1 cellular context compared by ENCODE assay signal in the genomic region with DNA sequence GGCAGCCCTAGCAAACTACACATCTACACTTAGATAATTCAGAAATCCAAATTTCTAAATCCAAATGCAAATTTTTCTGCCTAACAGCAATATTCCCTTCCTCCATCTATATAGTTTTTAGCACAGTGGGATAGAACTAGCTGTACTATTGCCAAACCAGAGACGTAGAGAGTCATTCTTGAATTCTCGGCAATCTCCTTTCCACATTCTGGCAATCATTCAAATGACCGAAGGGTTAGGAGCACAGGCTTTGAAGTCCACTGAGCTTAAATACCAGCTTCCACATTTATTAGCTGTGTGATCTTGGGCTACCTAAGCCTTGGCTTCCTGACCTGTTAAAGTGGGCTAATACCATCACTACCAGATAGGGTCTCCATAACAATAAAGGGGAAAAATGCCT.
TF ChIP-seq lines count a peak whose summit lies in the region.

No MANE protein-coding gene starts in this region.

TF ChIP-seq in HCT116, 20 proteins besides CTCF, POLR2A, EP300 and RAD21:
- TF ChIP-seq FOSL1 (IDR thresholded peaks at IDR 0.05; ENCODE audit: low read depth) (no peak), SRF (IDR thresholded peaks at IDR 0.05; ENCODE audit: low read depth) (no peak), TCF7L2 (IDR thresholded peaks at IDR 0.05; ENCODE audit: borderline replicate concordance, extremely low read depth, insufficient read depth, insufficient read length) (no peak), ZFX (IDR thresholded peaks at IDR 0.05) (no peak), CBX3 (IDR thresholded peaks at IDR 0.05; ENCODE audit: low read depth) (no peak), ELF1 (IDR thresholded peaks at IDR 0.05; ENCODE audit: borderline replicate concordance, low read depth) (no peak), SIN3A (IDR thresholded peaks at IDR 0.05; ENCODE audit: low read depth) (no peak), EZH2phosphoT487 (IDR thresholded peaks at IDR 0.05; ENCODE audit: borderline replicate concordance) (no peak), SP1 (IDR thresholded peaks at IDR 0.05; ENCODE audit: low read depth) (no peak), YY1 (IDR thresholded peaks at IDR 0.05; ENCODE audit: extremely low read depth, insufficient replicate concordance, low read depth, low read length) (no peak), EZH2 (IDR thresholded peaks at IDR 0.05) (no peak), EGR1 (IDR thresholded peaks at IDR 0.05; ENCODE audit: low read depth) (no peak), JUND (IDR thresholded peaks at IDR 0.05) (no peak), CEBPB (IDR thresholded peaks at IDR 0.05; ENCODE audit: low read depth) (no peak)
- TF ChIP-seq, protein P1, sequence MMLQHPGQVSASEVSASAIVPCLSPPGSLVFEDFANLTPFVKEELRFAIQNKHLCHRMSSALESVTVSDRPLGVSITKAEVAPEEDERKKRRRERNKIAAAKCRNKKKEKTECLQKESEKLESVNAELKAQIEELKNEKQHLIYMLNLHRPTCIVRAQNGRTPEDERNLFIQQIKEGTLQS (IDR thresholded peaks at IDR 0.05), result no peak
- TF ChIP-seq, protein P2, sequence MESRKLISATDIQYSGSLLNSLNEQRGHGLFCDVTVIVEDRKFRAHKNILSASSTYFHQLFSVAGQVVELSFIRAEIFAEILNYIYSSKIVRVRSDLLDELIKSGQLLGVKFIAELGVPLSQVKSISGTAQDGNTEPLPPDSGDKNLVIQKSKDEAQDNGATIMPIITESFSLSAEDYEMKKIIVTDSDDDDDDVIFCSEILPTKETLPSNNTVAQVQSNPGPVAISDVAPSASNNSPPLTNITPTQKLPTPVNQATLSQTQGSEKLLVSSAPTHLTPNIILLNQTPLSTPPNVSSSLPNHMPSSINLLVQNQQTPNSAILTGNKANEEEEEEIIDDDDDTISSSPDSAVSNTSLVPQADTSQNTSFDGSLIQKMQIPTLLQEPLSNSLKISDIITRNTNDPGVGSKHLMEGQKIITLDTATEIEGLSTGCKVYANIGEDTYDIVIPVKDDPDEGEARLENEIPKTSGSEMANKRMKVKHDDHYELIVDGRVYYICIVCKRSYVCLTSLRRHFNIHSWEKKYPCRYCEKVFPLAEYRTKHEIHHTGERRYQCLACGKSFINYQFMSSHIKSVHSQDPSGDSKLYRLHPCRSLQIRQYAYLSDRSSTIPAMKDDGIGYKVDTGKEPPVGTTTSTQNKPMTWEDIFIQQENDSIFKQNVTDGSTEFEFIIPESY (IDR thresholded peaks at IDR 0.05; ENCODE audit: extremely low read depth, insufficient replicate concordance, low read length), result no peak
- TF ChIP-seq, protein P3, sequence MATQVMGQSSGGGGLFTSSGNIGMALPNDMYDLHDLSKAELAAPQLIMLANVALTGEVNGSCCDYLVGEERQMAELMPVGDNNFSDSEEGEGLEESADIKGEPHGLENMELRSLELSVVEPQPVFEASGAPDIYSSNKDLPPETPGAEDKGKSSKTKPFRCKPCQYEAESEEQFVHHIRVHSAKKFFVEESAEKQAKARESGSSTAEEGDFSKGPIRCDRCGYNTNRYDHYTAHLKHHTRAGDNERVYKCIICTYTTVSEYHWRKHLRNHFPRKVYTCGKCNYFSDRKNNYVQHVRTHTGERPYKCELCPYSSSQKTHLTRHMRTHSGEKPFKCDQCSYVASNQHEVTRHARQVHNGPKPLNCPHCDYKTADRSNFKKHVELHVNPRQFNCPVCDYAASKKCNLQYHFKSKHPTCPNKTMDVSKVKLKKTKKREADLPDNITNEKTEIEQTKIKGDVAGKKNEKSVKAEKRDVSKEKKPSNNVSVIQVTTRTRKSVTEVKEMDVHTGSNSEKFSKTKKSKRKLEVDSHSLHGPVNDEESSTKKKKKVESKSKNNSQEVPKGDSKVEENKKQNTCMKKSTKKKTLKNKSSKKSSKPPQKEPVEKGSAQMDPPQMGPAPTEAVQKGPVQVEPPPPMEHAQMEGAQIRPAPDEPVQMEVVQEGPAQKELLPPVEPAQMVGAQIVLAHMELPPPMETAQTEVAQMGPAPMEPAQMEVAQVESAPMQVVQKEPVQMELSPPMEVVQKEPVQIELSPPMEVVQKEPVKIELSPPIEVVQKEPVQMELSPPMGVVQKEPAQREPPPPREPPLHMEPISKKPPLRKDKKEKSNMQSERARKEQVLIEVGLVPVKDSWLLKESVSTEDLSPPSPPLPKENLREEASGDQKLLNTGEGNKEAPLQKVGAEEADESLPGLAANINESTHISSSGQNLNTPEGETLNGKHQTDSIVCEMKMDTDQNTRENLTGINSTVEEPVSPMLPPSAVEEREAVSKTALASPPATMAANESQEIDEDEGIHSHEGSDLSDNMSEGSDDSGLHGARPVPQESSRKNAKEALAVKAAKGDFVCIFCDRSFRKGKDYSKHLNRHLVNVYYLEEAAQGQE (IDR thresholded peaks at IDR 0.05; ENCODE audit: low read depth), result no peak
